ENCODE assay signal across 9 cellular contexts in genomic region chr19:50556236-50557008, GRCh38. TPM values are rescaled to one million over a fixed set of nuclear protein-coding genes. Genes with fewer than 3 reads are reported as not detected.
A peak's percentile ranks its signal among the peaks of the same experiment; 100 is the strongest.
DNase-seq lines count a peak whose midpoint lies in the region; ATAC-seq and FAIRE-seq lines count a peak whose summit lies in the region.
"Had no signal": no experiment of that assay in that cellular context is flagged by ENCODE, and none has a peak within 500 bp of the region (broad histone marks: within the 10 kb centered on the region; RNA-seq: fewer than 3 reads in every experiment).

No MANE protein-coding gene starts in this region.

- FAIRE-seq in urothelium cell line (lab: Jason Lieb, UNC) = peak; percentile 13

- DNase-seq in DMS79 (lab: John Stamatoyannopoulos, UW) (peak; percentile 49), LHCN-M2 (ENCODE audit: low read depth) (peak; percentile 41), T-helper 1 cell (peak in 4 of 5 donors; percentile 53 to 70 (median 64)), amniotic epithelial cell (ENCODE audit: low read depth) (peak; percentile 27), left ventricle myocardium superior (peak; percentile 89), urothelium cell line (ENCODE audit: low spot score) (peak; percentile 91)

- intact Hi-C loops in left ventricle myocardium superior (cut with micrococcal nuclease) = no loop called here

- peak overlapping the region; percentile 30 for H3K9ac ChIP-seq in rectal smooth muscle tissue (ENCODE audit: low read length)

- no peak overlapping the region for H3K27ac ChIP-seq in rectal smooth muscle tissue (ENCODE audit: low read depth, low read length)

- ATAC-seq in left ventricle myocardium superior (peak; percentile 87), GM21390 (IDR thresholded peaks at IDR 0.05; ENCODE audit: unreplicated experiment) (no peak)

- H3K4me3 ChIP-seq in rectal smooth muscle tissue (ENCODE audit: low read length) = peak overlapping the region; percentile 61

- no peaks in the 10 kb centered on the region for H3K36me3 ChIP-seq in rectal smooth muscle tissue (ENCODE audit: control insufficient read depth, insufficient read depth, low read length)

- no peaks in the 10 kb centered on the region for H3K4me1 ChIP-seq in rectal smooth muscle tissue (ENCODE audit: control insufficient read depth, insufficient read depth, low read length)

- peaks cover 4% of the 10 kb centered on the region for H3K27me3 ChIP-seq in rectal smooth muscle tissue (ENCODE audit: control insufficient read depth, insufficient read depth, low read length)

RNA-seq across cellular contexts. Expression of gene LRRC4B, which starts 11.8 kb away (rescaled TPM):
- not detected in 2 replicates for total RNA-seq in LHCN-M2 (2014; rRNA removed)
- polyA plus RNA-seq in LHCN-M2 (2012) = not detected
- 0.62 TPM for total RNA-seq in left ventricle myocardium superior
- total RNA-seq: mononuclear cell had no signal

RNA-seq across cellular contexts. Expression of gene ASPDH, which starts 42.7 kb away (rescaled TPM):
- not detected in 2 replicates for total RNA-seq in LHCN-M2 (2014; rRNA removed)
- polyA plus RNA-seq in LHCN-M2 (2012) = not detected
- not detected for total RNA-seq in left ventricle myocardium superior
- total RNA-seq: mononuclear cell had no signal

RNA-seq across cellular contexts. Expression of gene JOSD2, which starts 45.4 kb away (rescaled TPM):
- total RNA-seq in LHCN-M2 (2014; rRNA removed) = 41.7 and 47.3 TPM in 2 replicates
- polyA plus RNA-seq in LHCN-M2 (2012) = 79.2 TPM
- 35.2 TPM for total RNA-seq in left ventricle myocardium superior

Comparison
In these comparisons a context has a peak if more than half of its experiments do, and no peak if none do; other contexts are left out.
1. DNase-seq: peak in every context shown above with its lines; median percentile 91 in urothelium cell line; 89 in left ventricle myocardium superior; 64 in T-helper 1 cell; 49 in DMS79; 41 in LHCN-M2; 27 in amniotic epithelial cell.